Comparison of ENCODE assay signal across 30 cellular contexts in the genomic region with DNA sequence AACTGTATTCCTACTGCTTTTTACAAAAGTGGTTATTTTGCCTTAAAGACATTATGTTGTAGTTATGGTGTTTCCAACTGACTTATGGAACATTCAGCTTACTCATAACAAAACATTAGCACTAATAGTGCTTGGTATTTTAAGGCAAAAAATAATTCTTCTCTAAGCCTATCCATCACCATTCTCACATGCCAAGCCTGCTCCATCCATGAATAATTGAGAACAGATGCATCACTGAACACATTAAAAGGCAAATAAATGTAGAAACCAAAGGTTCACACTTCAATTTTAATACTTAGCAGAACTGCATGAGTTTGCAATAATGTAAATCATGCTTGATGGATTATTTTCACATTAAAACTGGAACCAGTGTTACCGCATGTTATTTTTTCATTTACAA. TPM values are rescaled to one million over a fixed set of nuclear protein-coding genes. Genes with fewer than 3 reads are reported as not detected.
"Had no signal": no experiment of that assay in that cellular context is flagged by ENCODE, and none has a peak within 500 bp of the region (broad histone marks: within the 10 kb centered on the region; RNA-seq: fewer than 3 reads in every experiment).

No MANE protein-coding gene starts in this region.

- H3K4me3 Mint-ChIP-seq: activated B cell treated with CpG ODN at 0.5 μM for 24 hours; activated CD4-positive, alpha-beta T cell treated with anti-CD3 and anti-CD28 coated beads for 36 hours; activated naive CD4-positive, alpha-beta T cell treated with anti-CD3 and anti-CD28 coated beads for 36 hours; activated naive CD8-positive, alpha-beta T cell treated with anti-CD3 and anti-CD28 coated beads, Interleukin-2, amount 10 ng/mL, durations not matched to agents 7 days and 5 days; immature natural killer cell; naive thymus-derived CD8-positive, alpha-beta T cell; stimulated activated naive B cell treated with anti-CD40 and anti-IgM and Interleukin-4, amounts not matched to agents 10 μg/mL and 1 μg/mL and 100 μg/mL, for 72 hours; T-cell; T-helper 2 cell treated with Interferon-gamma antibody and Interleukin-4, amounts not matched to agents 5 μg/mL and 100 μg/mL, for 36 hours had no signal

- H3K4me1 ChIP-seq: left lung, transverse colon had no signal

- H3K36me3 Mint-ChIP-seq: activated naive CD8-positive, alpha-beta T cell treated with anti-CD3 and anti-CD28 coated beads, Interleukin-2, amount 10 ng/mL, durations not matched to agents 7 days and 5 days; naive thymus-derived CD8-positive, alpha-beta T cell; stimulated activated naive B cell treated with anti-CD40 and anti-IgM and Interleukin-4, amounts not matched to agents 10 μg/mL and 1 μg/mL and 100 μg/mL, for 72 hours; T-cell had no signal

- H3K4me3 ChIP-seq: left lung, lung, transverse colon had no signal

- ATAC-seq: activated CD4-positive, alpha-beta T cell treated with anti-CD3 and anti-CD28 coated beads for 36 hours; left lung; naive thymus-derived CD8-positive, alpha-beta T cell; stimulated activated naive B cell treated with anti-CD40 and anti-IgM and Interleukin-4, amounts not matched to agents 10 μg/mL and 1 μg/mL and 100 μg/mL, for 72 hours; T-cell had no signal

- H3K27me3 ChIP-seq: brain microvascular endothelial cell, left lung, transverse colon had no signal

- H3K27ac Mint-ChIP-seq: activated B cell treated with CpG ODN at 0.5 μM for 24 hours; activated CD4-positive, alpha-beta T cell treated with anti-CD3 and anti-CD28 coated beads for 36 hours; activated naive CD4-positive, alpha-beta T cell treated with anti-CD3 and anti-CD28 coated beads for 36 hours; activated naive CD8-positive, alpha-beta T cell treated with anti-CD3 and anti-CD28 coated beads, Interleukin-2, amount 10 ng/mL, durations not matched to agents 7 days and 5 days; immature natural killer cell; naive thymus-derived CD8-positive, alpha-beta T cell; progenitor cell of endocrine pancreas; stimulated activated naive B cell treated with anti-CD40 and anti-IgM and Interleukin-4, amounts not matched to agents 10 μg/mL and 1 μg/mL and 100 μg/mL, for 72 hours; T-cell; T-helper 2 cell treated with Interferon-gamma antibody and Interleukin-4, amounts not matched to agents 5 μg/mL and 100 μg/mL, for 36 hours had no signal

- H3K27me3 Mint-ChIP-seq: activated B cell treated with CpG ODN at 0.5 μM for 24 hours; activated CD4-positive, alpha-beta T cell treated with anti-CD3 and anti-CD28 coated beads for 36 hours; progenitor cell of endocrine pancreas; stimulated activated naive B cell treated with anti-CD40 and anti-IgM and Interleukin-4, amounts not matched to agents 10 μg/mL and 1 μg/mL and 100 μg/mL, for 72 hours; T-cell had no signal

- H3K9me3 ChIP-seq: left lung, transverse colon had no signal

- H3K9me3 Mint-ChIP-seq: activated B cell treated with CpG ODN at 0.5 μM for 24 hours; activated naive CD4-positive, alpha-beta T cell treated with anti-CD3 and anti-CD28 coated beads for 36 hours; activated naive CD8-positive, alpha-beta T cell treated with anti-CD3 and anti-CD28 coated beads, Interleukin-2, amount 10 ng/mL, durations not matched to agents 7 days and 5 days; immature natural killer cell; naive thymus-derived CD8-positive, alpha-beta T cell; stimulated activated naive B cell treated with anti-CD40 and anti-IgM and Interleukin-4, amounts not matched to agents 10 μg/mL and 1 μg/mL and 100 μg/mL, for 72 hours; T-cell; T-helper 2 cell treated with Interferon-gamma antibody and Interleukin-4, amounts not matched to agents 5 μg/mL and 100 μg/mL, for 36 hours had no signal

- DNase-seq: activated B cell treated with CpG ODN at 0.5 μM for 24 hours; activated CD4-positive, alpha-beta T cell treated with anti-CD3 and anti-CD28 coated beads for 36 hours; activated CD4-positive, alpha-beta T cell treated with anti-CD3 and anti-CD28 coated beads, Interleukin-2, amount 50 U/mL, for 4 hours; activated CD8-positive, alpha-beta memory T cell treated with anti-CD3 and anti-CD28 coated beads, Interleukin-2, amount 50 U/mL, for 48 hours; activated effector memory CD4-positive, alpha-beta T cell treated with Interleukin-2 at 50 U/mL for 16 hours; activated naive CD4-positive, alpha-beta T cell treated with anti-CD3 and anti-CD28 coated beads for 36 hours; activated naive CD8-positive, alpha-beta T cell treated with anti-CD3 and anti-CD28 coated beads, Interleukin-2, amount 10 ng/mL, durations not matched to agents 7 days and 5 days; activated T-cell treated with anti-CD3 and anti-CD28 coated beads, Interleukin-2, amount 50 U/mL, for 48 hours; amygdala; brain microvascular endothelial cell; central memory CD4-positive, alpha-beta T cell; effector memory CD4-positive, alpha-beta T cell; immature natural killer cell; kidney glomerular epithelial cell; left lung; naive thymus-derived CD8-positive, alpha-beta T cell; retina; stimulated activated CD4-positive, alpha-beta T cell treated with anti-CD3 and anti-CD28 coated beads, Interleukin-2, amount 100 ng/mL, for 48 hours; stimulated activated CD8-positive, alpha-beta memory T cell treated with anti-CD3 and anti-CD28 coated beads, Interleukin-4, amount 100 ng/mL, for 48 hours; stimulated activated naive B cell treated with anti-CD40 and anti-IgM and Interleukin-4, amounts not matched to agents 10 μg/mL and 1 μg/mL and 100 μg/mL, for 72 hours; T-cell; transverse colon had no signal

- H3K27ac ChIP-seq: brain microvascular endothelial cell, left lung, transverse colon had no signal

- H3K36me3 ChIP-seq: brain microvascular endothelial cell, left lung, transverse colon had no signal

- H3K4me1 Mint-ChIP-seq: activated B cell treated with CpG ODN at 0.5 μM for 24 hours; activated CD4-positive, alpha-beta T cell treated with anti-CD3 and anti-CD28 coated beads for 36 hours; activated naive CD8-positive, alpha-beta T cell treated with anti-CD3 and anti-CD28 coated beads, Interleukin-2, amount 10 ng/mL, durations not matched to agents 7 days and 5 days; immature natural killer cell; naive thymus-derived CD8-positive, alpha-beta T cell; stimulated activated naive B cell treated with anti-CD40 and anti-IgM and Interleukin-4, amounts not matched to agents 10 μg/mL and 1 μg/mL and 100 μg/mL, for 72 hours; T-cell had no signal

RNA-seq across cellular contexts. Expression of a gene that starts 42.3 kb away (rescaled TPM):
- total RNA-seq: activated B cell treated with CpG ODN at 0.5 μM for 24 hours; activated CD4-positive, alpha-beta T cell treated with anti-CD3 and anti-CD28 coated beads for 36 hours; activated CD8-positive, alpha-beta memory T cell treated with anti-CD3 and anti-CD28 coated beads for 36 hours; activated naive CD4-positive, alpha-beta T cell treated with anti-CD3 and anti-CD28 coated beads for 36 hours; activated naive CD8-positive, alpha-beta T cell treated with anti-CD3 and anti-CD28 coated beads, Interleukin-2, amount 10 ng/mL, durations not matched to agents 7 days and 5 days; dermis microvascular lymphatic vessel endothelial cell; glomerular endothelial cell; left lung; lung; naive thymus-derived CD8-positive, alpha-beta T cell; osteoblast; progenitor cell of endocrine pancreas; T-cell; temporal lobe; transverse colon had no signal
